ENCODE assay signal across 9 cellular contexts in genomic region chr22:44182591-44183588, GRCh38. TPM values are rescaled to one million over a fixed set of nuclear protein-coding genes. Genes with fewer than 3 reads are reported as not detected.
A peak's percentile ranks its signal among the peaks of the same experiment; 100 is the strongest.
DNase-seq lines count a peak whose midpoint lies in the region; ATAC-seq, FAIRE-seq and TF ChIP-seq lines count a peak whose summit lies in the region.
"Had no signal": no experiment of that assay in that cellular context is flagged by ENCODE, and none has a peak within 500 bp of the region (broad histone marks: within the 10 kb centered on the region; RNA-seq: fewer than 3 reads in every experiment).

No MANE protein-coding gene starts in this region.

- H3K9me3 Mint-ChIP-seq in dendritic cell treated with granulocyte-macrophage colony-stimulating factor and Interleukin-4, amounts not matched to agents 40 ng/mL and 50 ng/mL, for 4 days: no peaks in the 10 kb centered on the region

- H4K20me1 ChIP-seq in PC-9 (ENCODE audit: insufficient read depth): no peaks in the 10 kb centered on the region

- no peaks in the 10 kb centered on the region for H3K79me2 ChIP-seq in PC-9 (ENCODE audit: low read depth)

- peaks cover 3% of the 10 kb centered on the region for H3K36me3 Mint-ChIP-seq in T-helper 17 cell (ENCODE audit: low read depth)
- peaks cover 56% of the 10 kb centered on the region for H3K36me3 Mint-ChIP-seq in dendritic cell treated with granulocyte-macrophage colony-stimulating factor and Interleukin-4, amounts not matched to agents 40 ng/mL and 50 ng/mL, for 4 days (ENCODE audit: low read depth)

- H3K27me3 ChIP-seq in small intestine (ENCODE audit: control insufficient read depth in 2 of 2, insufficient read depth in 2 of 2, low read length in 2 of 2) (no peaks in the 10 kb centered on the region), PC-9 (ENCODE audit: insufficient read depth, low read depth) (peaks cover 67% of the 10 kb centered on the region)

- TF ChIP-seq CTCF in GM12864 (IDR thresholded peaks at IDR 0.05; ENCODE audit: low read depth, low read length, missing control alignments) (no peak), PC-9 (conservative IDR thresholded peaks at IDR 0.05) (no peak)

- WGBS in small intestine, 3 donors: 65 to 75% (median 72%) methylated on average over 25 of the region's 25 CpGs

- peak overlapping the region; percentile 96 for H3K27ac Mint-ChIP-seq in T-helper 17 cell
- peak overlapping the region; percentile 91 for H3K27ac Mint-ChIP-seq in dendritic cell treated with granulocyte-macrophage colony-stimulating factor and Interleukin-4, amounts not matched to agents 40 ng/mL and 50 ng/mL, for 4 days

- intact Hi-C loops in dendritic cell treated with granulocyte-macrophage colony-stimulating factor and Interleukin-4, amounts not matched to agents 40 ng/mL and 50 ng/mL, for 4 days (cut with micrococcal nuclease): loop anchor here (1.0 to 5.0 kb wide), 4 partner anchors 11 to 171 kb away; no protein-coding TSS in a partner anchor
- intact Hi-C loops in PC-9 (cut with micrococcal nuclease; ENCODE audit: unreplicated experiment): no loop called here

- no peaks in the 10 kb centered on the region for H3K4me1 ChIP-seq in small intestine (ENCODE audit: control insufficient read depth in 2 of 2, insufficient read depth in 1 of 2, low read depth in 1 of 2, low read length in 1 of 2)
- no peaks in the 10 kb centered on the region for H3K4me1 ChIP-seq in PC-9 (replicated peaks; ENCODE audit: insufficient read depth)

- H3K9me3 ChIP-seq in T-helper 17 cell (ENCODE audit: control insufficient read depth, low read length, poor library complexity, severe bottlenecking) (no peaks in the 10 kb centered on the region), small intestine (ENCODE audit: control insufficient read depth, low read depth) (no peaks in the 10 kb centered on the region), PC-9 (ENCODE audit: insufficient read depth, low read depth) (no peaks in the 10 kb centered on the region)

- H3K27ac ChIP-seq in small intestine (ENCODE audit: low read depth in 1 of 2, low read length in 1 of 2) (peak overlapping the region; percentile 24 to 63), PC-9 (no peak overlapping the region)

- no peaks in the 10 kb centered on the region for H3K9me2 ChIP-seq in PC-9 (ENCODE audit: insufficient read depth)

- no peaks in the 10 kb centered on the region for H3F3A ChIP-seq in PC-9 (ENCODE audit: insufficient read depth, low read depth)

- POLR2A ChIA-PET in PC-9 (lab: Charles Lee; ENCODE audit: unreplicated experiment): no interaction called here

- peak overlapping the region; percentile 65 for H3K4me3 ChIP-seq in GM12864 (ENCODE audit: low read depth, low read length)
- peak overlapping the region in 1 of 2 donors; percentile 55 for H3K4me3 ChIP-seq in small intestine (ENCODE audit: low read depth in 1 of 2, low read length in 2 of 2)
- no peak overlapping the region for H3K4me3 ChIP-seq in PC-9

- no peak overlapping the region for H3K4me2 ChIP-seq in PC-9

- BruUV-seq in PC-9 (replicated peaks; lab: Mats Ljungman, UMichigan): no TSS peak

- H3K4me1 Mint-ChIP-seq in T-helper 17 cell: peaks cover 27% of the 10 kb centered on the region
- H3K4me1 Mint-ChIP-seq in dendritic cell treated with granulocyte-macrophage colony-stimulating factor and Interleukin-4, amounts not matched to agents 40 ng/mL and 50 ng/mL, for 4 days (ENCODE audit: low read depth): peaks cover 64% of the 10 kb centered on the region

- H3K36me3 ChIP-seq in small intestine (ENCODE audit: control insufficient read depth in 2 of 2, insufficient read depth in 2 of 2, low read length in 2 of 2) (no peaks in the 10 kb centered on the region), PC-9 (ENCODE audit: low read depth) (no peaks in the 10 kb centered on the region)

- peak; percentile 32 for ATAC-seq in T-helper 17 cell
- no peak for ATAC-seq in GM19467 (IDR thresholded peaks at IDR 0.05; ENCODE audit: unreplicated experiment)

- H3K4me3 Mint-ChIP-seq in T-helper 17 cell: peak overlapping the region; percentile 97
- peak overlapping the region; percentile 92 for H3K4me3 Mint-ChIP-seq in dendritic cell treated with granulocyte-macrophage colony-stimulating factor and Interleukin-4, amounts not matched to agents 40 ng/mL and 50 ng/mL, for 4 days

- no peak for FAIRE-seq in small intestine (lab: Jason Lieb, UNC)

- H2AFZ ChIP-seq in PC-9: no peak overlapping the region

- CTCF ChIA-PET in PC-9 (lab: Charles Lee): no interaction called here

- DNase-seq in GM12864 (ENCODE audit: low read depth) (no peak), T-helper 17 cell (no peak), small intestine (peak; percentile 31), PC-9 (no peak), SK-N-DZ (ENCODE audit: low spot score) (no peak), cerebellar nuclear complex (lab: John Stamatoyannopoulos, UW) (no peak)

- H3K27me3 Mint-ChIP-seq in T-helper 17 cell: no peaks in the 10 kb centered on the region
- H3K27me3 Mint-ChIP-seq in dendritic cell treated with granulocyte-macrophage colony-stimulating factor and Interleukin-4, amounts not matched to agents 40 ng/mL and 50 ng/mL, for 4 days: no peaks in the 10 kb centered on the region

RNA-seq across cellular contexts. Expression of gene PARVG, which starts 2.2 kb away (rescaled TPM):
- total RNA-seq in T-helper 17 cell (10 to 100 TPM; 89.1 to 94.7 TPM), PC-9 (2021) (0.20 TPM in 1 of 2 replicates, not detected in the other)
- polyA plus RNA-seq in small intestine: 1 to 10 TPM; 1.1 to 7.0 (median 5.7) TPM
- not detected in 2 replicates for polyA plus RNA-seq in SK-N-DZ (2014; cell fraction: cytosol; rRNA removed)
- polyA plus RNA-seq in SK-N-DZ (2014; cell fraction: nucleus; rRNA removed): not detected in 2 replicates
- total RNA-seq: kidney epithelial cell had no signal

Comparison
In these comparisons a context has a peak if more than half of its experiments do, and no peak if none do; other contexts are left out.
1. RNA of gene PARVG, which starts 2.2 kb away (total RNA-seq): 89.1 to 94.7 TPM in T-helper 17 cell; 0.20 TPM in PC-9; every median in the first group is over 10 times any median in the second.